ENCODE assay signal across 13 cellular contexts in the genomic region with DNA sequence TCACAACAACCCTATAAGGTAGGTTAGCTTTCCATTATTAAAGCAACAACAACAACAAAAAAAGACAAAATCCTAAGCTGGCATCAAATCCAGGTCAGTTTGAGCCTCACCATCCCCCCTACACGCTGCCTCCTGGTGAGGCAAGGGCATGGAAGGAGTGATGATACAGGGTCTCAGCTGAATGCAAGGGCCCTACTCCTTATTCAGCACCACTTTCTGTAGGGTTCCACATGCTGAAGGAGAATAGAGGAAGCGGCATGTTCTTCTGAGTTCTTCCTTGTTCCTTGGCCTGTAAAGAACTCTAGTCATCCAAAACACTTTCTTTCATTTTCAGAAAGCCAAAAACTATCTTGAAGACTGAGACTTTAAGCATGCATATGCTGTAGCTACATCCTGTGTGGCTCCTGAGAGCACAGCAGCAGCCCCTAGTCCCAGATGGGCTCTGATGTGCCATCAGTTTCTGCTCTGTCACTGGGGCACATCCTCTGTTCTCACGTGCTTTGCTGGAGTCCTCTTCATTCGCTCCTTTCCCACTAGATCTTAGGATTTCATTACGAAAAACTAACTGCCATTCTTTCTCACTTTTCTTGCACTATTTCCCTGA. TPM values are rescaled to one million over a fixed set of nuclear protein-coding genes. Genes with fewer than 3 reads are reported as not detected.
DNase-seq lines count a peak whose midpoint lies in the region; ATAC-seq and TF ChIP-seq lines count a peak whose summit lies in the region.
"Had no signal": no experiment of that assay in that cellular context is flagged by ENCODE, and none has a peak within 500 bp of the region (broad histone marks: within the 10 kb centered on the region; RNA-seq: fewer than 3 reads in every experiment).

No MANE protein-coding gene starts in this region.

- peak; percentile 75 for DNase-seq in activated CD4-positive, alpha-beta T cell treated with anti-CD3 and anti-CD28 coated beads, Interleukin-2, amount 10 ng/mL, durations not matched to agents 24 days and 14 days
- no peak for DNase-seq in activated CD4-positive, alpha-beta T cell treated with anti-CD3 and anti-CD28 coated beads for 48 hours
- peak in 2 of 10 donors; percentile 42 to 52 for DNase-seq in naive thymus-derived CD8-positive, alpha-beta T cell
- DNase-seq in omental fat pad (ENCODE audit: low spot score) (no peak), vagina (ENCODE audit: extremely low spot score in 2 of 2) (no peak), ACHN (no peak)
- DNase-seq: activated effector memory CD4-positive, alpha-beta T cell treated with anti-CD3 and anti-CD28 coated beads, Interleukin-2, amount 50 U/mL, for 16 hours; cortex of kidney; right cardiac atrium had no signal

- H3K27me3 ChIP-seq in vagina: no peaks in the 10 kb centered on the region

- H3K27ac ChIP-seq in vagina: no peak overlapping the region
- H3K27ac ChIP-seq: A549 had no signal

- TF ChIP-seq CTCF in omental fat pad (IDR thresholded peaks at IDR 0.05) (no peak), vagina (IDR thresholded peaks at IDR 0.05) (no peak)

- no peaks in the 10 kb centered on the region for H3K4me1 ChIP-seq in vagina
- H3K4me1 ChIP-seq: A549 had no signal

- H3K27ac Mint-ChIP-seq in activated CD4-positive, alpha-beta T cell treated with anti-CD3 and anti-CD28 coated beads, Interleukin-2, amount 10 ng/mL, durations not matched to agents 24 days and 14 days: peak overlapping the region; percentile 9
- peak overlapping the region in 2 of 10 donors; percentile 5 to 15 for H3K27ac Mint-ChIP-seq in naive thymus-derived CD8-positive, alpha-beta T cell

- in situ Hi-C loops in ACHN (cut with HindIII; ENCODE audit: low pct_ligation_motif_present, low pct_unique_long_range_greater_than_20kb, low sequenced_read_pairs): no loop called here

- H3K4me3 Mint-ChIP-seq in activated CD4-positive, alpha-beta T cell treated with anti-CD3 and anti-CD28 coated beads, Interleukin-2, amount 10 ng/mL, durations not matched to agents 24 days and 14 days: peak overlapping the region; percentile 1
- H3K4me3 Mint-ChIP-seq in naive thymus-derived CD8-positive, alpha-beta T cell: no peak overlapping the region

- H3K4me3 ChIP-seq in vagina: no peak overlapping the region
- H3K4me3 ChIP-seq: A549 had no signal

- H3K9me3 ChIP-seq in vagina: no peaks in the 10 kb centered on the region
- H3K9me3 ChIP-seq: A549 had no signal

- no peaks in the 10 kb centered on the region for H3K36me3 Mint-ChIP-seq in activated CD4-positive, alpha-beta T cell treated with anti-CD3 and anti-CD28 coated beads, Interleukin-2, amount 10 ng/mL, durations not matched to agents 24 days and 14 days (ENCODE audit: low read depth)
- H3K36me3 Mint-ChIP-seq in naive thymus-derived CD8-positive, alpha-beta T cell: no peaks in the 10 kb centered on the region

- peaks cover 10% of the 10 kb centered on the region for H3K27me3 Mint-ChIP-seq in activated CD4-positive, alpha-beta T cell treated with anti-CD3 and anti-CD28 coated beads, Interleukin-2, amount 10 ng/mL, durations not matched to agents 24 days and 14 days
- H3K27me3 Mint-ChIP-seq in naive thymus-derived CD8-positive, alpha-beta T cell: peaks cover 14 to 45% (median 28%) of the 10 kb centered on the region in 5 donors

- H3K4me1 Mint-ChIP-seq in activated CD4-positive, alpha-beta T cell treated with anti-CD3 and anti-CD28 coated beads, Interleukin-2, amount 10 ng/mL, durations not matched to agents 24 days and 14 days: peaks cover 45% of the 10 kb centered on the region
- peaks cover 9 to 19% (median 12%) of the 10 kb centered on the region in 4 donors for H3K4me1 Mint-ChIP-seq in naive thymus-derived CD8-positive, alpha-beta T cell

- no peak for TF ChIP-seq POLR2A in vagina (IDR thresholded peaks at IDR 0.05)

- ATAC-seq in GM21619 (IDR thresholded peaks at IDR 0.05; ENCODE audit: unreplicated experiment) (peak; percentile 94), HG03342 (IDR thresholded peaks at IDR 0.05; ENCODE audit: unreplicated experiment) (peak; percentile 80), omental fat pad (ENCODE audit: low FRiP score) (no peak)
- peak; percentile 70 to 97 for ATAC-seq in naive thymus-derived CD8-positive, alpha-beta T cell
- ATAC-seq: A549, right cardiac atrium had no signal

- intact Hi-C loops in activated CD4-positive, alpha-beta T cell treated with anti-CD3 and anti-CD28 coated beads, Interleukin-2, amount 10 ng/mL, durations not matched to agents 24 days and 14 days (cut with micrococcal nuclease): no loop called here
- intact Hi-C loops in vagina (cut with DNase I): no loop called here

- no peaks in the 10 kb centered on the region for H3K36me3 ChIP-seq in vagina

- no peaks in the 10 kb centered on the region for H3K9me3 Mint-ChIP-seq in activated CD4-positive, alpha-beta T cell treated with anti-CD3 and anti-CD28 coated beads, Interleukin-2, amount 10 ng/mL, durations not matched to agents 24 days and 14 days
- no peaks in the 10 kb centered on the region for H3K9me3 Mint-ChIP-seq in naive thymus-derived CD8-positive, alpha-beta T cell

- POLR2A ChIA-PET in naive thymus-derived CD8-positive, alpha-beta T cell (lab: Charles Lee): interaction anchor here (1.1 kb wide), 1 partner anchor 15 kb away, joined by 3 read pairs; no protein-coding TSS in a partner anchor

RNA-seq across cellular contexts. Expression of a gene that starts 6.2 kb away (rescaled TPM):
- total RNA-seq in activated CD4-positive, alpha-beta T cell treated with anti-CD3 and anti-CD28 coated beads, Interleukin-2, amount 10 ng/mL, durations not matched to agents 24 days and 14 days: 10.3 and 12.5 TPM in 2 replicates
- total RNA-seq in naive thymus-derived CD8-positive, alpha-beta T cell: under 1 TPM; 0.21 to 0.22 TPM
- under 1 TPM in 1 of 3 donors, not detected in 2; 0.08 TPM for polyA plus RNA-seq in naive thymus-derived CD8-positive, alpha-beta T cell
- total RNA-seq in omental fat pad (10 to 100 TPM in 1 of 4 donors, 1 to 10 TPM in 2, not detected in 1; 3.5 to 15.3 (median 6.1) TPM), vagina (0.25 TPM)

RNA-seq across cellular contexts. Expression of a gene that starts 19.9 kb away (rescaled TPM):
- total RNA-seq in activated CD4-positive, alpha-beta T cell treated with anti-CD3 and anti-CD28 coated beads, Interleukin-2, amount 10 ng/mL, durations not matched to agents 24 days and 14 days: not detected in 2 replicates
- total RNA-seq in naive thymus-derived CD8-positive, alpha-beta T cell: not detected
- not detected for polyA plus RNA-seq in naive thymus-derived CD8-positive, alpha-beta T cell
- under 1 TPM in 1 of 4 donors, not detected in 3; 0.37 TPM for total RNA-seq in omental fat pad
- total RNA-seq in vagina: not detected
- total RNA-seq: mesenteric fat pad had no signal
- polyA plus RNA-seq: A549 had no signal
